In genomic region chr6:168093634-168094033, GRCh38 we compare ENCODE assay signal across 20 cellular contexts. TPM values are rescaled to one million over a fixed set of nuclear protein-coding genes. Genes with fewer than 3 reads are reported as not detected.
"Had no signal": no experiment of that assay in that cellular context is flagged by ENCODE, and none has a peak within 500 bp of the region (broad histone marks: within the 10 kb centered on the region; RNA-seq: fewer than 3 reads in every experiment).

No MANE protein-coding gene starts in this region.

- H3K27ac ChIP-seq: adrenal gland, ascending aorta, coronary artery, esophagus muscularis mucosa, gastroesophageal sphincter, pancreas, thoracic aorta had no signal

- H3K4me3 Mint-ChIP-seq: activated naive CD8-positive, alpha-beta T cell; activated T-helper 17 cell treated with anti-CD3 and anti-CD28 coated beads, Interleukin-2, amount 50 U/mL, for 72 hours; central memory CD8-positive, alpha-beta T cell; naive thymus-derived CD8-positive, alpha-beta T cell had no signal

- H3K36me3 ChIP-seq: adrenal gland, ascending aorta, esophagus muscularis mucosa, gastroesophageal sphincter, pancreas, thoracic aorta had no signal

- H3K4me1 Mint-ChIP-seq: activated T-helper 17 cell treated with anti-CD3 and anti-CD28 coated beads, Interleukin-2, amount 50 U/mL, for 72 hours; central memory CD8-positive, alpha-beta T cell; naive thymus-derived CD8-positive, alpha-beta T cell had no signal

- H3K9me3 ChIP-seq: adrenal gland, ascending aorta, esophagus muscularis mucosa, pancreas, thoracic aorta had no signal

- H3K36me3 Mint-ChIP-seq: activated naive CD8-positive, alpha-beta T cell; naive thymus-derived CD8-positive, alpha-beta T cell had no signal

- H3K9me3 Mint-ChIP-seq: central memory CD8-positive, alpha-beta T cell had no signal

- H3K27ac Mint-ChIP-seq: activated naive CD8-positive, alpha-beta T cell; activated T-helper 17 cell treated with anti-CD3 and anti-CD28 coated beads, Interleukin-2, amount 50 U/mL, for 72 hours; naive thymus-derived CD8-positive, alpha-beta T cell had no signal

- H3K4me3 ChIP-seq: adrenal gland, ascending aorta, coronary artery, esophagus muscularis mucosa, gastroesophageal sphincter, pancreas, thoracic aorta had no signal

- H3K4me1 ChIP-seq: adrenal gland, ascending aorta had no signal

- H3K27me3 ChIP-seq: adrenal gland, ascending aorta, pancreas had no signal

- ATAC-seq: activated T-helper 17 cell treated with anti-CD3 and anti-CD28 coated beads, Interleukin-2, amount 50 U/mL, for 72 hours; gastroesophageal sphincter; naive thymus-derived CD8-positive, alpha-beta T cell; pancreas had no signal

- DNase-seq: activated CD4-positive, alpha-beta T cell treated with anti-CD3 and anti-CD28 coated beads for 1 hour; activated CD4-positive, alpha-beta T cell treated with anti-CD3 and anti-CD28 coated beads, Interleukin-2, amount 50 U/mL, for 1 hour; activated naive CD4-positive, alpha-beta T cell; activated T-cell treated with anti-CD3 and anti-CD28 coated beads, Interleukin-2, amount 50 U/mL, for 1 hour; head of caudate nucleus; islet precursor cell; stimulated activated CD4-positive, alpha-beta T cell treated with anti-CD3 and anti-CD28 coated beads, Interleukin-4, amount 100 ng/mL, for 1 hour; stimulated activated naive CD4-positive, alpha-beta T cell; T-helper 9 cell had no signal

RNA-seq across cellular contexts. Expression of gene FRMD1, which starts 14.6 kb away (rescaled TPM):
- polyA plus RNA-seq: naive thymus-derived CD8-positive, alpha-beta T cell had no signal
